ENCODE assay signal across 8 cellular contexts in the genomic region with DNA sequence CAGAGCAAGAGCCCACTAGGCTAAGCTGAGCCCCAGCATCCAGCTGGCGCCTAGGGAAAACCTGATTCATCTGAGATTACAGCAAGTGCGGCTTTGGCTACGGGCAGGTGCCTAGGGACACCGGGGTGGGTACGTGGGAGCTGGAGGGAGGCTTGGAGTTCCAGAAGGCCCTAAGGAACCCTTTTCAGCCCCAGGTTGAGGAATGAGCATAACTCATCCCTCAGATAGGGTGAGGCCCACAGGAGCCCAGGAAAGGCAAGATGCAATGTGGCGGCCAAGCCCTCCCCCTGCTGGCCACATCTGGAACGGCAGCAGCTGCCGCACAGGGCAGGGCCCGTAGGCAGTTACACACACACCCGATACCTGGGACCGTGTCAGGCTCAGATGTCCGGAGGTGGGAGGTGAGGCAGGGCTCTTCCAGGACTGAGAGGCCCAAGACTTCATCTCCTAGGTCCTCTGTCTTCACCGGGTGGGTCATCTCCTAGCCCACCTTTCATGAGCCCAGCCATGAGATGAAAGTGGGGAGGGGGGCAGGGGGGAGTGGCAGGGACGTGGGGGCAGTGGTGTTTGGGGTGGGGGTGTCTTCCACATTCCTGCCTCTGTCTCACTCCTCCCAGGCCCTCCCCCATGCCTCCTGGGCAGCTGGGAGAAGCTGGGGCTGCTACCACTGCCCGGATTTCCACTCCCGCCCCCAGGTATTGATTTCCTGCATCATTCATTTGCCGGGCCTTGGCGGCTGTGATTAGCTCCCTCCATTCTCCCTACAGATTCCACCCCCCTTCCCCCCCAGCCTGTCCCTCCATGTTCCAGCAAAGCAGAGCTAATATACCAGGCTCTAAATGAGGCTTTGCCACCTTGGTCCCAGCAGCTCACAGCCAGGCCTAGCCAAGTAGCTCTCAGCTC. TPM values are rescaled to one million over a fixed set of nuclear protein-coding genes. Genes with fewer than 3 reads are reported as not detected.
DNase-seq lines count a peak whose midpoint lies in the region; ATAC-seq, FAIRE-seq and TF ChIP-seq lines count a peak whose summit lies in the region.

No MANE protein-coding gene starts in this region.

- no peak overlapping the region for H2AFZ ChIP-seq in keratinocyte (ENCODE audit: control insufficient read depth, low read length)

- TF ChIP-seq CTCF in C4-2B (conservative IDR thresholded peaks at IDR 0.05) (peak; percentile 95), WTC11 (IDR thresholded peaks at IDR 0.05) (peak; percentile 99), breast epithelium (IDR thresholded peaks at IDR 0.05) (peak; percentile 74 to 95 (median 90)), keratinocyte (optimal IDR thresholded peaks at IDR 0.05 in 1 of 3, IDR thresholded peaks at IDR 0.05 in 1 of 3, conservative IDR thresholded peaks at IDR 0.05 in 1 of 3; ENCODE audit: extremely low read depth in 1 of 3, insufficient read depth in 2 of 3, low read length in 3 of 3) (peak; percentile 98 to 100 (median 99))

- no peaks in the 10 kb centered on the region for H3K79me2 ChIP-seq in keratinocyte (ENCODE audit: control insufficient read depth, insufficient read depth, low read length)

- peak overlapping the region; percentile 5 for H3K9ac ChIP-seq in keratinocyte (ENCODE audit: control insufficient read depth, extremely low read depth, insufficient read depth, low read length)

- dilution Hi-C loops in keratinocyte (cut with MboI; ENCODE audit: extremely low pct_ligation_motif_present, low sequenced_read_pairs): no loop called here

- H3K27ac ChIP-seq in C4-2B: no peak overlapping the region
- H3K27ac ChIP-seq in breast epithelium: no peak overlapping the region
- H3K27ac ChIP-seq in keratinocyte (ENCODE audit: control insufficient read depth, insufficient read depth, low read length): peak overlapping the region; percentile 5

- POLR2A ChIA-PET in WTC11 (lab: Charles Lee): interaction anchor here (0.8 kb wide), 1 partner anchor 42 kb away, joined by 3 read pairs; no protein-coding TSS in a partner anchor

- TF ChIP-seq POLR2A in breast epithelium (IDR thresholded peaks at IDR 0.05): no peak

- intact Hi-C loops in breast epithelium (cut with DNase I; ENCODE audit: low total_unique reads): no loop called here

- H3K27me3 ChIP-seq in breast epithelium (peaks cover 0 to 36% of the 10 kb centered on the region in 2 donors), keratinocyte (ENCODE audit: control insufficient read depth, extremely low read depth, insufficient read depth, low read length) (peaks cover 49% of the 10 kb centered on the region)

- H3K4me3 ChIP-seq in breast epithelium (no peak overlapping the region), keratinocyte (ENCODE audit: control insufficient read depth in 2 of 3, extremely low read depth in 1 of 3, insufficient read depth in 2 of 3, low read depth in 1 of 3, low read length in 3 of 3) (no peak overlapping the region)

- H3K4me3 Mint-ChIP-seq in WTC11: no peak overlapping the region

- H4K20me1 ChIP-seq in keratinocyte (ENCODE audit: control insufficient read depth, extremely low read depth, insufficient read depth, low read length): no peaks in the 10 kb centered on the region

- H3K27me3 Mint-ChIP-seq in WTC11 (ENCODE audit: low read depth): peaks cover 53% of the 10 kb centered on the region

- H3K27ac Mint-ChIP-seq in WTC11: no peak overlapping the region

- H3K4me1 ChIP-seq in breast epithelium (peaks cover 0 to 4% of the 10 kb centered on the region in 2 donors), keratinocyte (ENCODE audit: control insufficient read depth, extremely low read depth, insufficient read depth, low read length) (peaks cover 19% of the 10 kb centered on the region)

- H3K9me1 ChIP-seq in keratinocyte (ENCODE audit: control insufficient read depth, extremely low read depth, insufficient read depth, low read length): no peaks in the 10 kb centered on the region

- H3K9me3 ChIP-seq in breast epithelium (no peaks in the 10 kb centered on the region), keratinocyte (ENCODE audit: control insufficient read depth, low read depth, low read length) (no peaks in the 10 kb centered on the region)

- H3K9me3 Mint-ChIP-seq in WTC11: no peaks in the 10 kb centered on the region

- no peaks in the 10 kb centered on the region for H3K36me3 ChIP-seq in breast epithelium
- H3K36me3 ChIP-seq in keratinocyte (ENCODE audit: control insufficient read depth in 2 of 2, extremely low read depth in 1 of 2, insufficient read depth in 2 of 2, low read length in 2 of 2): no peaks in the 10 kb centered on the region

- ATAC-seq in GM21515 (IDR thresholded peaks at IDR 0.05; ENCODE audit: unreplicated experiment) (peak; percentile 56), WTC11 (peak; percentile 92)

- CTCF ChIA-PET in WTC11 (lab: Charles Lee): interaction anchor here (0.6 to 2.5 kb wide), 39 partner anchors 8 to 543 kb away, joined by 3 to 49 read pairs (median 5); no protein-coding TSS in a partner anchor

- FAIRE-seq in keratinocyte (lab: Jason Lieb, UNC): no peak

- peak overlapping the region; percentile 29 for H3K4me2 ChIP-seq in keratinocyte (ENCODE audit: control insufficient read depth, extremely low read depth, insufficient read depth, low read depth, low read length)

- H3K4me1 Mint-ChIP-seq in WTC11: peaks cover 13% of the 10 kb centered on the region

- DNase-seq in NCI-H1930 (lab: John Stamatoyannopoulos, UW): peak; percentile 54 to 67
- DNase-seq in WTC11 (ENCODE audit: low spot score): peak; percentile 92
- DNase-seq in breast epithelium (ENCODE audit: low spot score in 2 of 2): peak in 1 of 2 donors; percentile 71
- DNase-seq in keratinocyte (ENCODE audit: low read depth, low spot score): peak; percentile 33
- peak; percentile 75 for DNase-seq in stimulated activated CD4-positive, alpha-beta T cell treated with anti-CD3 and anti-CD28 coated beads, Interleukin-1b, Interleukin-23, amount 100 ng/mL, for 48 hours
- no peak for DNase-seq in cortex of kidney (lab: John Stamatoyannopoulos, UW)

- no peaks in the 10 kb centered on the region for H3K36me3 Mint-ChIP-seq in WTC11

TF ChIP-seq in WTC11, 78 proteins besides CTCF, POLR2A, EP300 and RAD21:
- TF ChIP-seq, protein P1, sequence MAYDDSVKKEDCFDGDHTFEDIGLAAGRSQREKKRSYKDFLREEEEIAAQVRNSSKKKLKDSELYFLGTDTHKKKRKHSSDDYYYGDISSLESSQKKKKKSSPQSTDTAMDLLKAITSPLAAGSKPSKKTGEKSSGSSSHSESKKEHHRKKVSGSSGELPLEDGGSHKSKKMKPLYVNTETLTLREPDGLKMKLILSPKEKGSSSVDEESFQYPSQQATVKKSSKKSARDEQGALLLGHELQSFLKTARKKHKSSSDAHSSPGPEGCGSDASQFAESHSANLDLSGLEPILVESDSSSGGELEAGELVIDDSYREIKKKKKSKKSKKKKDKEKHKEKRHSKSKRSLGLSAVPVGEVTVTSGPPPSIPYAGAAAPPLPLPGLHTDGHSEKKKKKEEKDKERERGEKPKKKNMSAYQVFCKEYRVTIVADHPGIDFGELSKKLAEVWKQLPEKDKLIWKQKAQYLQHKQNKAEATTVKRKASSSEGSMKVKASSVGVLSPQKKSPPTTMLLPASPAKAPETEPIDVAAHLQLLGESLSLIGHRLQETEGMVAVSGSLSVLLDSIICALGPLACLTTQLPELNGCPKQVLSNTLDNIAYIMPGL (CRISPR knock-in tag; IDR thresholded peaks at IDR 0.05): 0 out of 2 replicates have a peak, but pooled peaks have one; percentile 26
- TF ChIP-seq ETV6 (CRISPR knock-in tag; IDR thresholded peaks at IDR 0.05) (0 out of 2 replicates have a peak, but pooled peaks have one; percentile 21), ZNF121 (CRISPR knock-in tag; IDR thresholded peaks at IDR 0.05) (peak; percentile 54; the same call in 1 of the 2 replicates), SOX15 (CRISPR knock-in tag; IDR thresholded peaks at IDR 0.05) (no peak)

RNA-seq across cellular contexts. Expression of a gene that starts 5.5 kb away (rescaled TPM):
- total RNA-seq in WTC11 (2021): 1.3 to 2.6 TPM (median 1.3 TPM) in 3 replicates
- total RNA-seq in breast epithelium: 1 to 10 TPM; 1.6 to 4.3 (median 4.3) TPM
- 0.26 to 1.0 TPM (median 0.32 TPM) in 3 replicates for polyA plus RNA-seq in keratinocyte
- 0.29 TPM for polyA plus RNA-seq in keratinocyte (2011; ENCODE audit: low read depth)
- polyA plus RNA-seq in keratinocyte (2011; cell fraction: cytosol; rRNA removed): 0.11 and 0.23 TPM in 2 replicates
- polyA plus RNA-seq in keratinocyte (2011; cell fraction: nucleus; rRNA removed): 2.3 and 2.4 TPM in 2 replicates
- 0.38 and 0.77 TPM in 2 replicates for polyA plus RNA-seq in keratinocyte (2012; ENCODE audit: low replicate concordance)
- polyA minus RNA-seq in keratinocyte: 0.26 to 5.0 TPM (median 4.2 TPM) in 3 replicates
- polyA minus RNA-seq in keratinocyte (2011; cell fraction: cytosol; rRNA and poly(A)+ RNA removed): 0.19 TPM
- 0.84 and 1.6 TPM in 2 replicates for polyA minus RNA-seq in keratinocyte (2011; cell fraction: nucleus; rRNA and poly(A)+ RNA removed)
